Comparison of ENCODE assay signal across 1 cellular context in the genomic region with DNA sequence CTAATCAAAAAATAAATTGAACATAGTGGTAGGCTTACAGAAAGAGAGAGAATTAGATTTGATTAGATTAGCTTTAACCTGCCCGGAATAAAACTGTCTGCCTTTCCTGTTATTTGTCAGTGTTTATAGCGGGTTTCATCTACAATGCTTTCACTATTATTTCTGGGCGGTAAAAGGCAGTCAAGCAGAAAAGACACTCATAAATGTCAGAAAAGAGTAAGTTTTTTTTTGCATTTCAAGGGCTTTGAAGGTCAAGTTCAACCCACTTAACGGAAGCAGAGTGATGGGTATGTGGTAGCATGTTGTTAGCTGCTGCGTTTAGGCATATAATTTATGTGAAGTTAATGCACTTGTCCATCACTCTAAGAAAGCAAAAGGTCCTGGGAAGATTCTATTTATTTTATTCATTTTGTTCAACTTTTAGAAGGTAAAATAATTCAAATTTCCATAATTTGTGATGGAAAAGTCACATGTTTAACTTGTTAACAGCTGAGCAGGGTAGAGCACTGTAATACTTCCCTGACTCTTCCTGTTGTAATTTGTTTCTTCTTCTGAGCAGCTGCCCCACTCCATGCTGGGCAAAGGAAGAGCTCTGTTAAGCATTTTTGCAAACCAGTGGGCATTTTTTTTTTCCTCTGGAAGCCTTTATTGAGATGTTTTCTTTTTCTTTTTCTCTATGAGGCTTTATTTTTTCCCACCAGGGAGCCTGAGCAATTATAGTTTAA.
A peak's percentile ranks its signal among the peaks of the same experiment; 100 is the strongest.
TF ChIP-seq lines count a peak whose summit lies in the region.

No MANE protein-coding gene starts in this region.

TF ChIP-seq in HEK293, 187 proteins besides CTCF, POLR2A, EP300 and RAD21 (continued from another document and continues in another):
- TF ChIP-seq, protein P1, sequence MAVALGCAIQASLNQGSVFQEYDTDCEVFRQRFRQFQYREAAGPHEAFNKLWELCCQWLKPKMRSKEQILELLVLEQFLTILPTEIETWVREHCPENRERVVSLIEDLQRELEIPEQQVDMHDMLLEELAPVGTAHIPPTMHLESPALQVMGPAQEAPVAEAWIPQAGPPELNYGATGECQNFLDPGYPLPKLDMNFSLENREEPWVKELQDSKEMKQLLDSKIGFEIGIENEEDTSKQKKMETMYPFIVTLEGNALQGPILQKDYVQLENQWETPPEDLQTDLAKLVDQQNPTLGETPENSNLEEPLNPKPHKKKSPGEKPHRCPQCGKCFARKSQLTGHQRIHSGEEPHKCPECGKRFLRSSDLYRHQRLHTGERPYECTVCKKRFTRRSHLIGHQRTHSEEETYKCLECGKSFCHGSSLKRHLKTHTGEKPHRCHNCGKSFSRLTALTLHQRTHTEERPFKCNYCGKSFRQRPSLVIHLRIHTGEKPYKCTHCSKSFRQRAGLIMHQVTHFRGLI (tag by site-specific recombination; IDR thresholded peaks at IDR 0.05) = peak; percentile 50; the same call in 1 of the 2 replicates
- TF ChIP-seq ZNF654 (tag by site-specific recombination; IDR thresholded peaks at IDR 0.05; ENCODE audit: low read depth) (no peak), ZNF623 (tag by site-specific recombination; IDR thresholded peaks at IDR 0.05) (no peak), ZNF174 (tag by site-specific recombination; IDR thresholded peaks at IDR 0.05) (no peak), ZNF785 (tag by site-specific recombination; IDR thresholded peaks at IDR 0.05) (no peak), ZNF175 (tag by site-specific recombination; IDR thresholded peaks at IDR 0.05) (no peak), SP3 (tag by site-specific recombination; IDR thresholded peaks at IDR 0.05) (no peak), KLF8 (tag by site-specific recombination; IDR thresholded peaks at IDR 0.05) (no peak), ZNF670 (tag by site-specific recombination; IDR thresholded peaks at IDR 0.05; ENCODE audit: low read depth) (no peak), GLIS1 (tag by site-specific recombination; IDR thresholded peaks at IDR 0.05) (no peak), HOXD13 (CRISPR knock-in tag; IDR thresholded peaks at IDR 0.05; ENCODE audit: borderline replicate concordance) (peak; percentile 95), ZNF596 (tag by site-specific recombination; IDR thresholded peaks at IDR 0.05) (peak; percentile 79), BCL11B (tag by site-specific recombination; IDR thresholded peaks at IDR 0.05; ENCODE audit: low read depth) (no peak; the same call in 1 of the 2 replicates), ZNF404 (tag by site-specific recombination; IDR thresholded peaks at IDR 0.05) (no peak), ZNF2 (tag by site-specific recombination; IDR thresholded peaks at IDR 0.05) (peak; percentile 78), RBAK (tag by site-specific recombination; IDR thresholded peaks at IDR 0.05) (no peak), ZBTB21 (tag by site-specific recombination; IDR thresholded peaks at IDR 0.05) (no peak), GLI2 (tag by site-specific recombination; IDR thresholded peaks at IDR 0.05; ENCODE audit: borderline replicate concordance, low read depth) (peak; percentile 88), ZNF510 (tag by site-specific recombination; IDR thresholded peaks at IDR 0.05; ENCODE audit: insufficient replicate concordance) (no peak), YY2 (tag by site-specific recombination; IDR thresholded peaks at IDR 0.05) (no peak), TRIM28 (IDR thresholded peaks at IDR 0.05; ENCODE audit: borderline replicate concordance, low read length) (peak; percentile 78; the same call in 1 of the 2 replicates), ZNF501 (tag by site-specific recombination; IDR thresholded peaks at IDR 0.05) (peak; percentile 57; the same call in 1 of the 2 replicates), ZNF292 (tag by site-specific recombination; IDR thresholded peaks at IDR 0.05; ENCODE audit: borderline replicate concordance, low read depth) (no peak), ZNF274 (IDR thresholded peaks at IDR 0.05; ENCODE audit: low read length) (no peak), ZNF274 (tag by site-specific recombination; IDR thresholded peaks at IDR 0.05; ENCODE audit: borderline replicate concordance) (no peak), ZNF311 (tag by site-specific recombination; IDR thresholded peaks at IDR 0.05; ENCODE audit: borderline replicate concordance) (no peak), ZNF16 (tag by site-specific recombination; IDR thresholded peaks at IDR 0.05; ENCODE audit: low read depth) (no peak), REPIN1 (tag by site-specific recombination; IDR thresholded peaks at IDR 0.05; ENCODE audit: low read depth) (no peak), ZNF10 (tag by site-specific recombination; IDR thresholded peaks at IDR 0.05) (no peak; the same call in 1 of the 2 replicates), ZNF664 (tag by site-specific recombination; IDR thresholded peaks at IDR 0.05) (peak; percentile 50), ZFP3 (tag by site-specific recombination; IDR thresholded peaks at IDR 0.05; ENCODE audit: low read depth) (no peak; the same call in 1 of the 2 replicates), ZBTB1 (tag by site-specific recombination; IDR thresholded peaks at IDR 0.05) (0 out of 2 replicates have a peak, but pooled peaks have one; percentile 46), ZNF473 (tag by site-specific recombination; IDR thresholded peaks at IDR 0.05) (no peak), ZNF558 (tag by site-specific recombination; IDR thresholded peaks at IDR 0.05) (0 out of 2 replicates have a peak, but pooled peaks have one; percentile 31)
- TF ChIP-seq, protein P2, sequence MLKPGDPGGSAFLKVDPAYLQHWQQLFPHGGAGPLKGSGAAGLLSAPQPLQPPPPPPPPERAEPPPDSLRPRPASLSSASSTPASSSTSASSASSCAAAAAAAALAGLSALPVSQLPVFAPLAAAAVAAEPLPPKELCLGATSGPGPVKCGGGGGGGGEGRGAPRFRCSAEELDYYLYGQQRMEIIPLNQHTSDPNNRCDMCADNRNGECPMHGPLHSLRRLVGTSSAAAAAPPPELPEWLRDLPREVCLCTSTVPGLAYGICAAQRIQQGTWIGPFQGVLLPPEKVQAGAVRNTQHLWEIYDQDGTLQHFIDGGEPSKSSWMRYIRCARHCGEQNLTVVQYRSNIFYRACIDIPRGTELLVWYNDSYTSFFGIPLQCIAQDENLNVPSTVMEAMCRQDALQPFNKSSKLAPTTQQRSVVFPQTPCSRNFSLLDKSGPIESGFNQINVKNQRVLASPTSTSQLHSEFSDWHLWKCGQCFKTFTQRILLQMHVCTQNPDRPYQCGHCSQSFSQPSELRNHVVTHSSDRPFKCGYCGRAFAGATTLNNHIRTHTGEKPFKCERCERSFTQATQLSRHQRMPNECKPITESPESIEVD (tag by site-specific recombination; IDR thresholded peaks at IDR 0.05) = peak; percentile 100
- TF ChIP-seq, protein P3, sequence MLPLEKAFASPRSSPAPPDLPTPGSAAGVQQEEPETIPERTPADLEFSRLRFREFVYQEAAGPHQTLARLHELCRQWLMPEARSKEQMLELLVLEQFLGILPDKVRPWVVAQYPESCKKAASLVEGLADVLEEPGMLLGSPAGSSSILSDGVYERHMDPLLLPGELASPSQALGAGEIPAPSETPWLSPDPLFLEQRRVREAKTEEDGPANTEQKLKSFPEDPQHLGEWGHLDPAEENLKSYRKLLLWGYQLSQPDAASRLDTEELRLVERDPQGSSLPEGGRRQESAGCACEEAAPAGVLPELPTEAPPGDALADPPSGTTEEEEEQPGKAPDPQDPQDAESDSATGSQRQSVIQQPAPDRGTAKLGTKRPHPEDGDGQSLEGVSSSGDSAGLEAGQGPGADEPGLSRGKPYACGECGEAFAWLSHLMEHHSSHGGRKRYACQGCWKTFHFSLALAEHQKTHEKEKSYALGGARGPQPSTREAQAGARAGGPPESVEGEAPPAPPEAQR (tag by site-specific recombination; IDR thresholded peaks at IDR 0.05) = no peak
- TF ChIP-seq, protein P4, sequence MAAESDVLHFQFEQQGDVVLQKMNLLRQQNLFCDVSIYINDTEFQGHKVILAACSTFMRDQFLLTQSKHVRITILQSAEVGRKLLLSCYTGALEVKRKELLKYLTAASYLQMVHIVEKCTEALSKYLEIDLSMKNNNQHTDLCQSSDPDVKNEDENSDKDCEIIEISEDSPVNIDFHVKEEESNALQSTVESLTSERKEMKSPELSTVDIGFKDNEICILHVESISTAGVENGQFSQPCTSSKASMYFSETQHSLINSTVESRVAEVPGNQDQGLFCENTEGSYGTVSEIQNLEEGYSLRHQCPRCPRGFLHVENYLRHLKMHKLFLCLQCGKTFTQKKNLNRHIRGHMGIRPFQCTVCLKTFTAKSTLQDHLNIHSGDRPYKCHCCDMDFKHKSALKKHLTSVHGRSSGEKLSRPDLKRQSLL (tag by site-specific recombination; IDR thresholded peaks at IDR 0.05) = no peak
- TF ChIP-seq, protein P5, sequence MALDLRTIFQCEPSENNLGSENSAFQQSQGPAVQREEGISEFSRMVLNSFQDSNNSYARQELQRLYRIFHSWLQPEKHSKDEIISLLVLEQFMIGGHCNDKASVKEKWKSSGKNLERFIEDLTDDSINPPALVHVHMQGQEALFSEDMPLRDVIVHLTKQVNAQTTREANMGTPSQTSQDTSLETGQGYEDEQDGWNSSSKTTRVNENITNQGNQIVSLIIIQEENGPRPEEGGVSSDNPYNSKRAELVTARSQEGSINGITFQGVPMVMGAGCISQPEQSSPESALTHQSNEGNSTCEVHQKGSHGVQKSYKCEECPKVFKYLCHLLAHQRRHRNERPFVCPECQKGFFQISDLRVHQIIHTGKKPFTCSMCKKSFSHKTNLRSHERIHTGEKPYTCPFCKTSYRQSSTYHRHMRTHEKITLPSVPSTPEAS (tag by site-specific recombination; IDR thresholded peaks at IDR 0.05) = no peak
- TF ChIP-seq, protein P6, sequence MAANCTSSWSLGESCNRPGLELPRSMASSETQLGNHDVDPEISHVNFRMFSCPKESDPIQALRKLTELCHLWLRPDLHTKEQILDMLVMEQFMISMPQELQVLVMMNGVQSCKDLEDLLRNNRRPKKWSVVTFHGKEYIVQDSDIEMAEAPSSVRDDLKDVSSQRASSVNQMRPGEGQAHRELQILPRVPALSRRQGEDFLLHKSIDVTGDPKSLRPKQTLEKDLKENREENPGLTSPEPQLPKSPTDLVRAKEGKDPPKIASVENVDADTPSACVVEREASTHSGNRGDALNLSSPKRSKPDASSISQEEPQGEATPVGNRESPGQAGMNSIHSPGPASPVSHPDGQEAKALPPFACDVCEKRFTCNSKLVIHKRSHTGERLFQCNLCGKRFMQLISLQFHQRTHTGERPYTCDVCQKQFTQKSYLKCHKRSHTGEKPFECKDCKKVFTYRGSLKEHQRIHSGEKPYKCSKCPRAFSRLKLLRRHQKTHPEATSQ (tag by site-specific recombination; IDR thresholded peaks at IDR 0.05) = no peak
- TF ChIP-seq, protein P7, sequence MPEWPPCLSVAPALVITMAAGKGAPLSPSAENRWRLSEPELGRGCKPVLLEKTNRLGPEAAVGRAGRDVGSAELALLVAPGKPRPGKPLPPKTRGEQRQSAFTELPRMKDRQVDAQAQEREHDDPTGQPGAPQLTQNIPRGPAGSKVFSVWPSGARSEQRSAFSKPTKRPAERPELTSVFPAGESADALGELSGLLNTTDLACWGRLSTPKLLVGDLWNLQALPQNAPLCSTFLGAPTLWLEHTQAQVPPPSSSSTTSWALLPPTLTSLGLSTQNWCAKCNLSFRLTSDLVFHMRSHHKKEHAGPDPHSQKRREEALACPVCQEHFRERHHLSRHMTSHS (tag by site-specific recombination; IDR thresholded peaks at IDR 0.05) = peak; percentile 80
- TF ChIP-seq, protein P8, sequence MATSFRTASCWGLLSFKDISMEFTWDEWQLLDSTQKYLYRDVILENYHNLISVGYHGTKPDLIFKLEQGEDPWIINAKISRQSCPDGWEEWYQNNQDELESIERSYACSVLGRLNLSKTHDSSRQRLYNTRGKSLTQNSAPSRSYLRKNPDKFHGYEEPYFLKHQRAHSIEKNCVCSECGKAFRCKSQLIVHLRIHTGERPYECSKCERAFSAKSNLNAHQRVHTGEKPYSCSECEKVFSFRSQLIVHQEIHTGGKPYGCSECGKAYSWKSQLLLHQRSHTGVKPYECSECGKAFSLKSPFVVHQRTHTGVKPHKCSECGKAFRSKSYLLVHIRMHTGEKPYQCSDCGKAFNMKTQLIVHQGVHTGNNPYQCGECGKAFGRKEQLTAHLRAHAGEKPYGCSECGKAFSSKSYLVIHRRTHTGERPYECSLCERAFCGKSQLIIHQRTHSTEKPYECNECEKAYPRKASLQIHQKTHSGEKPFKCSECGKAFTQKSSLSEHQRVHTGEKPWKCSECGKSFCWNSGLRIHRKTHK (tag by site-specific recombination; IDR thresholded peaks at IDR 0.05) = no peak
- TF ChIP-seq, protein P9, sequence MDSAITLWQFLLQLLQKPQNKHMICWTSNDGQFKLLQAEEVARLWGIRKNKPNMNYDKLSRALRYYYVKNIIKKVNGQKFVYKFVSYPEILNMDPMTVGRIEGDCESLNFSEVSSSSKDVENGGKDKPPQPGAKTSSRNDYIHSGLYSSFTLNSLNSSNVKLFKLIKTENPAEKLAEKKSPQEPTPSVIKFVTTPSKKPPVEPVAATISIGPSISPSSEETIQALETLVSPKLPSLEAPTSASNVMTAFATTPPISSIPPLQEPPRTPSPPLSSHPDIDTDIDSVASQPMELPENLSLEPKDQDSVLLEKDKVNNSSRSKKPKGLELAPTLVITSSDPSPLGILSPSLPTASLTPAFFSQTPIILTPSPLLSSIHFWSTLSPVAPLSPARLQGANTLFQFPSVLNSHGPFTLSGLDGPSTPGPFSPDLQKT (IDR thresholded peaks at IDR 0.05; ENCODE audit: borderline replicate concordance, low read depth, low read length) = no peak
- TF ChIP-seq, protein P10, sequence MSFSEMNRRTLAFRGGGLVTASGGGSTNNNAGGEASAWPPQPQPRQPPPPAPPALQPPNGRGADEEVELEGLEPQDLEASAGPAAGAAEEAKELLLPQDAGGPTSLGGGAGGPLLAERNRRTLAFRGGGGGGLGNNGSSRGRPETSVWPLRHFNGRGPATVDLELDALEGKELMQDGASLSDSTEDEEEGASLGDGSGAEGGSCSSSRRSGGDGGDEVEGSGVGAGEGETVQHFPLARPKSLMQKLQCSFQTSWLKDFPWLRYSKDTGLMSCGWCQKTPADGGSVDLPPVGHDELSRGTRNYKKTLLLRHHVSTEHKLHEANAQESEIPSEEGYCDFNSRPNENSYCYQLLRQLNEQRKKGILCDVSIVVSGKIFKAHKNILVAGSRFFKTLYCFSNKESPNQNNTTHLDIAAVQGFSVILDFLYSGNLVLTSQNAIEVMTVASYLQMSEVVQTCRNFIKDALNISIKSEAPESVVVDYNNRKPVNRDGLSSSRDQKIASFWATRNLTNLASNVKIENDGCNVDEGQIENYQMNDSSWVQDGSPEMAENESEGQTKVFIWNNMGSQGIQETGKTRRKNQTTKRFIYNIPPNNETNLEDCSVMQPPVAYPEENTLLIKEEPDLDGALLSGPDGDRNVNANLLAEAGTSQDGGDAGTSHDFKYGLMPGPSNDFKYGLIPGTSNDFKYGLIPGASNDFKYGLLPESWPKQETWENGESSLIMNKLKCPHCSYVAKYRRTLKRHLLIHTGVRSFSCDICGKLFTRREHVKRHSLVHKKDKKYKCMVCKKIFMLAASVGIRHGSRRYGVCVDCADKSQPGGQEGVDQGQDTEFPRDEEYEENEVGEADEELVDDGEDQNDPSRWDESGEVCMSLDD (tag by site-specific recombination; IDR thresholded peaks at IDR 0.05) = no peak
